ENCODE assay signal across 19 cellular contexts in the genomic region with DNA sequence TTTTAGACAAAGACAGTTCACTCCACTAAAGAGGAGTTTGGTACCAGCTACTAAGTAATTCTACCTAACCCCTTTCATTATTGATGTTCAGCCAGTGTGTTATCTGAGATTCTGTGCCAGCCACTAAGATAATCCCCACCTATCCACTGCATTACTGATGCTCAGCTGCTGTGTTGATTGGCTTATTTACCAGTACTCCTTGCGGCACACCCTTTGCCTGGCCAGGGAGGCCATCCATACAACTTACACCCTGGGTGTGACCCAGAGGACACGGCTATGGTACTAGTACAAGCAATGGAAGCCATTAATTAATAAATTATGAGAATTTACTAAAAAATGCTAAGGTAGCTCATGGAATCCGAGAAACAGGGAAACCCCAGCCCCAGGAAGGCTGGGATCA.
"Had no signal": no experiment of that assay in that cellular context is flagged by ENCODE, and none has a peak within 500 bp of the region (broad histone marks: within the 10 kb centered on the region; RNA-seq: fewer than 3 reads in every experiment).

No MANE protein-coding gene starts in this region.

- H3K4me3 Mint-ChIP-seq: activated B cell treated with CpG ODN at 0.5 μM for 24 hours; activated CD4-positive, alpha-beta T cell treated with anti-CD3 and anti-CD28 coated beads, Interleukin-2, amount 10 ng/mL, durations not matched to agents 24 days and 14 days; activated naive CD4-positive, alpha-beta T cell treated with anti-CD3 and anti-CD28 coated beads for 36 hours; immature natural killer cell; naive thymus-derived CD8-positive, alpha-beta T cell; T-helper 1 cell treated with Interleukin-12 subunit alpha and Interleukin-12 subunit beta and Interleukin-4 antibody, amounts not matched to agents 30 μg/mL and 1 μg/mL, for 36 hours had no signal

- H3K9me3 ChIP-seq: colonic mucosa, lower lobe of right lung, stomach, thoracic aorta, uterus had no signal

- H3K27ac ChIP-seq: colonic mucosa, heart left ventricle, lower lobe of right lung, stomach, thoracic aorta, uterus had no signal

- H3K36me3 ChIP-seq: colonic mucosa, heart left ventricle, lower lobe of right lung, stomach, thoracic aorta, uterus had no signal

- H3K4me1 Mint-ChIP-seq: activated B cell treated with CpG ODN at 0.5 μM for 24 hours; activated CD4-positive, alpha-beta T cell treated with anti-CD3 and anti-CD28 coated beads, Interleukin-2, amount 10 ng/mL, durations not matched to agents 24 days and 14 days; immature natural killer cell; naive thymus-derived CD8-positive, alpha-beta T cell had no signal

- H3K27me3 ChIP-seq: colonic mucosa, heart left ventricle, stomach, uterus had no signal

- H3K36me3 Mint-ChIP-seq: immature natural killer cell; naive thymus-derived CD8-positive, alpha-beta T cell had no signal

- H3K27me3 Mint-ChIP-seq: activated CD4-positive, alpha-beta T cell treated with anti-CD3 and anti-CD28 coated beads, Interleukin-2, amount 10 ng/mL, durations not matched to agents 24 days and 14 days had no signal

- DNase-seq: activated B cell treated with CpG ODN at 0.5 μM for 24 hours; activated CD4-positive, alpha-beta T cell treated with anti-CD3 and anti-CD28 coated beads, Interleukin-2, amount 10 ng/mL, durations not matched to agents 24 days and 14 days; activated CD8-positive, alpha-beta memory T cell treated with anti-CD3 and anti-CD28 coated beads for 24 hours; activated naive CD4-positive, alpha-beta T cell treated with anti-CD3 and anti-CD28 coated beads for 36 hours; caudate nucleus; colonic mucosa; effector CD4-positive, alpha-beta T cell; heart left ventricle; immature natural killer cell; left cardiac atrium; lower lobe of right lung; naive thymus-derived CD8-positive, alpha-beta T cell; stimulated activated CD4-positive, alpha-beta T cell treated with anti-CD3 and anti-CD28 coated beads, Interleukin-12 subunit alpha, Interleukin-12 subunit beta, amount 100 ng/mL, for 4 hours; stimulated activated CD4-positive, alpha-beta T cell treated with anti-CD3 and anti-CD28 coated beads, Interleukin-4, amount 100 ng/mL, for 1 hour; stomach; uterus had no signal

- H3K4me1 ChIP-seq: heart left ventricle, lower lobe of right lung, uterus had no signal

- ATAC-seq: heart left ventricle; left cardiac atrium; lower lobe of right lung; naive thymus-derived CD8-positive, alpha-beta T cell; sciatic nerve had no signal

- H3K27ac Mint-ChIP-seq: activated B cell treated with CpG ODN at 0.5 μM for 24 hours; activated CD4-positive, alpha-beta T cell treated with anti-CD3 and anti-CD28 coated beads, Interleukin-2, amount 10 ng/mL, durations not matched to agents 24 days and 14 days; activated naive CD4-positive, alpha-beta T cell treated with anti-CD3 and anti-CD28 coated beads for 36 hours; immature natural killer cell; T-helper 1 cell treated with Interleukin-12 subunit alpha and Interleukin-12 subunit beta and Interleukin-4 antibody, amounts not matched to agents 30 μg/mL and 1 μg/mL, for 36 hours had no signal

- H3K4me3 ChIP-seq: colonic mucosa, lower lobe of right lung, stomach, thoracic aorta, uterus had no signal
